In genomic region chr7:84112771-84113170, GRCh38 we compare ENCODE assay signal across 1 cellular context.
TF ChIP-seq lines count a peak whose summit lies in the region.

No MANE protein-coding gene starts in this region.

TF ChIP-seq in IMR-90, 13 proteins besides CTCF, POLR2A, EP300 and RAD21 (continued from another document):
- TF ChIP-seq USF2 (IDR thresholded peaks at IDR 0.05; ENCODE audit: low read depth, low read length) = no peak
TF ChIP-seq in IMR-90: peak in this region for 0.
